In the genomic region with DNA sequence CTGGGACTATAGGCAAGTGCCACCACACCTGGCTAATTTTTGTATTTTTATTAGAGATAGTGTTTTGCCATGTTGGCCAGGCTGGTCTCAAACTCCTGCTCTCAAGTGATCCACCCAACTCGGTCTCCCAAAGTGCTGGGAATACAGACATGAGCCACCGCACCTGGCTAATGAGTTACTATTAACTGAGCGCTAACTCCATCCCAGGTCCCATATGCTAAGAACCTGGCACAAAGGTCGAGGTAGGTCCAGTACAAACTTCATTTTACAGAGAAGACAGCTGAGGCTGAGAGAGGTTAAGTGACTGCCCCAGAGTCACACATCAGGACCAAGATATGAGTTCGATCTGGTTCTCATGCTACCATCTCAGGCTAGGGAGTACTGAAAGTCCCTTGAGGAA, we compare ENCODE assay signal across 2 cellular contexts.
TF ChIP-seq lines count a peak whose summit lies in the region.

No MANE protein-coding gene starts in this region.

TF ChIP-seq in A549, 52 proteins besides CTCF, POLR2A, EP300 and RAD21:
- TF ChIP-seq CBX2 (IDR thresholded peaks at IDR 0.05; ENCODE audit: borderline replicate concordance, low read depth): no peak
- TF ChIP-seq TP53 (CRISPR knock-in tag; IDR thresholded peaks at IDR 0.05): no peak
- TF ChIP-seq CEBPB (IDR thresholded peaks at IDR 0.05): no peak
- TF ChIP-seq, protein P1, sequence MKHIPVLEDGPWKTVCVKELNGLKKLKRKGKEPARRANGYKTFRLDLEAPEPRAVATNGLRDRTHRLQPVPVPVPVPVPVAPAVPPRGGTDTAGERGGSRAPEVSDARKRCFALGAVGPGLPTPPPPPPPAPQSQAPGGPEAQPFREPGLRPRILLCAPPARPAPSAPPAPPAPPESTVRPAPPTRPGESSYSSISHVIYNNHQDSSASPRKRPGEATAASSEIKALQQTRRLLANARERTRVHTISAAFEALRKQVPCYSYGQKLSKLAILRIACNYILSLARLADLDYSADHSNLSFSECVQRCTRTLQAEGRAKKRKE (CRISPR knock-in tag; IDR thresholded peaks at IDR 0.05; ENCODE audit: low read depth): no peak
- TF ChIP-seq KDM5A (IDR thresholded peaks at IDR 0.05): no peak
- no peak for TF ChIP-seq BHLHE40 (IDR thresholded peaks at IDR 0.05; ENCODE audit: low read depth, low read length)
- TF ChIP-seq ZC3H11A (IDR thresholded peaks at IDR 0.05): no peak
- TF ChIP-seq KDM1A (IDR thresholded peaks at IDR 0.05; ENCODE audit: low read depth): no peak
- TF ChIP-seq SMC3 (IDR thresholded peaks at IDR 0.05): no peak
- no peak for TF ChIP-seq PHF8 (IDR thresholded peaks at IDR 0.05; ENCODE audit: borderline replicate concordance, low read depth)
- no peak for TF ChIP-seq POLR2AphosphoS2 (conservative IDR thresholded peaks at IDR 0.05; ENCODE audit: low read length)
- TF ChIP-seq ESRRA (IDR thresholded peaks at IDR 0.05; ENCODE audit: borderline replicate concordance, low read length): no peak
- no peak for TF ChIP-seq JUNB (IDR thresholded peaks at IDR 0.05)
- no peak for TF ChIP-seq CHD2 (IDR thresholded peaks at IDR 0.05; ENCODE audit: low read length, partially characterized antibody)
- TF ChIP-seq ZFP36 (IDR thresholded peaks at IDR 0.05; ENCODE audit: borderline replicate concordance, partially characterized antibody): no peak

TF ChIP-seq in HepG2, 621 proteins besides CTCF, POLR2A, EP300 and RAD21:
- TF ChIP-seq SRSF1 (optimal IDR thresholded peaks at IDR 0.05; ENCODE audit: low read depth, low read length) (no peak), HNF4A (CRISPR knock-in tag; IDR thresholded peaks at IDR 0.05) (peak; percentile 79), YEATS4 (CRISPR knock-in tag; IDR thresholded peaks at IDR 0.05; ENCODE audit: borderline replicate concordance) (no peak), TBX2 (CRISPR knock-in tag; IDR thresholded peaks at IDR 0.05; ENCODE audit: borderline replicate concordance) (no peak), FOXJ3 (CRISPR knock-in tag; IDR thresholded peaks at IDR 0.05; ENCODE audit: borderline replicate concordance) (no peak), DNMT1 (CRISPR knock-in tag; IDR thresholded peaks at IDR 0.05) (no peak), ZNF331 (CRISPR knock-in tag; IDR thresholded peaks at IDR 0.05) (no peak), ZNF205 (CRISPR knock-in tag; IDR thresholded peaks at IDR 0.05) (peak; percentile 99), PITX1 (CRISPR knock-in tag; IDR thresholded peaks at IDR 0.05) (no peak), ZMYM2 (CRISPR knock-in tag; IDR thresholded peaks at IDR 0.05) (0 out of 2 replicates have a peak, but pooled peaks have one; percentile 27), ZNF292 (CRISPR knock-in tag; IDR thresholded peaks at IDR 0.05; ENCODE audit: borderline replicate concordance, low read depth) (no peak), ZNF17 (CRISPR knock-in tag; IDR thresholded peaks at IDR 0.05) (no peak), ZNF510 (CRISPR knock-in tag; IDR thresholded peaks at IDR 0.05; ENCODE audit: low read depth) (no peak), NONO (IDR thresholded peaks at IDR 0.05) (no peak), NONO (CRISPR knock-in tag; conservative IDR thresholded peaks at IDR 0.05) (no peak)
- TF ChIP-seq, protein P2, sequence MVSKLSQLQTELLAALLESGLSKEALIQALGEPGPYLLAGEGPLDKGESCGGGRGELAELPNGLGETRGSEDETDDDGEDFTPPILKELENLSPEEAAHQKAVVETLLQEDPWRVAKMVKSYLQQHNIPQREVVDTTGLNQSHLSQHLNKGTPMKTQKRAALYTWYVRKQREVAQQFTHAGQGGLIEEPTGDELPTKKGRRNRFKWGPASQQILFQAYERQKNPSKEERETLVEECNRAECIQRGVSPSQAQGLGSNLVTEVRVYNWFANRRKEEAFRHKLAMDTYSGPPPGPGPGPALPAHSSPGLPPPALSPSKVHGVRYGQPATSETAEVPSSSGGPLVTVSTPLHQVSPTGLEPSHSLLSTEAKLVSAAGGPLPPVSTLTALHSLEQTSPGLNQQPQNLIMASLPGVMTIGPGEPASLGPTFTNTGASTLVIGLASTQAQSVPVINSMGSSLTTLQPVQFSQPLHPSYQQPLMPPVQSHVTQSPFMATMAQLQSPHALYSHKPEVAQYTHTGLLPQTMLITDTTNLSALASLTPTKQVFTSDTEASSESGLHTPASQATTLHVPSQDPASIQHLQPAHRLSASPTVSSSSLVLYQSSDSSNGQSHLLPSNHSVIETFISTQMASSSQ (IDR thresholded peaks at IDR 0.05; ENCODE audit: low read depth): peak; percentile 36; the same call in 1 of the 2 replicates
- TF ChIP-seq, protein P2 (CRISPR knock-in tag; IDR thresholded peaks at IDR 0.05; ENCODE audit: borderline replicate concordance): no peak
- TF ChIP-seq, protein P3, sequence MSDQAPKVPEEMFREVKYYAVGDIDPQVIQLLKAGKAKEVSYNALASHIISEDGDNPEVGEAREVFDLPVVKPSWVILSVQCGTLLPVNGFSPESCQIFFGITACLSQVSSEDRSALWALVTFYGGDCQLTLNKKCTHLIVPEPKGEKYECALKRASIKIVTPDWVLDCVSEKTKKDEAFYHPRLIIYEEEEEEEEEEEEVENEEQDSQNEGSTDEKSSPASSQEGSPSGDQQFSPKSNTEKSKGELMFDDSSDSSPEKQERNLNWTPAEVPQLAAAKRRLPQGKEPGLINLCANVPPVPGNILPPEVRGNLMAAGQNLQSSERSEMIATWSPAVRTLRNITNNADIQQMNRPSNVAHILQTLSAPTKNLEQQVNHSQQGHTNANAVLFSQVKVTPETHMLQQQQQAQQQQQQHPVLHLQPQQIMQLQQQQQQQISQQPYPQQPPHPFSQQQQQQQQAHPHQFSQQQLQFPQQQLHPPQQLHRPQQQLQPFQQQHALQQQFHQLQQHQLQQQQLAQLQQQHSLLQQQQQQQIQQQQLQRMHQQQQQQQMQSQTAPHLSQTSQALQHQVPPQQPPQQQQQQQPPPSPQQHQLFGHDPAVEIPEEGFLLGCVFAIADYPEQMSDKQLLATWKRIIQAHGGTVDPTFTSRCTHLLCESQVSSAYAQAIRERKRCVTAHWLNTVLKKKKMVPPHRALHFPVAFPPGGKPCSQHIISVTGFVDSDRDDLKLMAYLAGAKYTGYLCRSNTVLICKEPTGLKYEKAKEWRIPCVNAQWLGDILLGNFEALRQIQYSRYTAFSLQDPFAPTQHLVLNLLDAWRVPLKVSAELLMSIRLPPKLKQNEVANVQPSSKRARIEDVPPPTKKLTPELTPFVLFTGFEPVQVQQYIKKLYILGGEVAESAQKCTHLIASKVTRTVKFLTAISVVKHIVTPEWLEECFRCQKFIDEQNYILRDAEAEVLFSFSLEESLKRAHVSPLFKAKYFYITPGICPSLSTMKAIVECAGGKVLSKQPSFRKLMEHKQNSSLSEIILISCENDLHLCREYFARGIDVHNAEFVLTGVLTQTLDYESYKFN (CRISPR knock-in tag; conservative IDR thresholded peaks at IDR 0.05): peak; percentile 38
- TF ChIP-seq, protein P4, sequence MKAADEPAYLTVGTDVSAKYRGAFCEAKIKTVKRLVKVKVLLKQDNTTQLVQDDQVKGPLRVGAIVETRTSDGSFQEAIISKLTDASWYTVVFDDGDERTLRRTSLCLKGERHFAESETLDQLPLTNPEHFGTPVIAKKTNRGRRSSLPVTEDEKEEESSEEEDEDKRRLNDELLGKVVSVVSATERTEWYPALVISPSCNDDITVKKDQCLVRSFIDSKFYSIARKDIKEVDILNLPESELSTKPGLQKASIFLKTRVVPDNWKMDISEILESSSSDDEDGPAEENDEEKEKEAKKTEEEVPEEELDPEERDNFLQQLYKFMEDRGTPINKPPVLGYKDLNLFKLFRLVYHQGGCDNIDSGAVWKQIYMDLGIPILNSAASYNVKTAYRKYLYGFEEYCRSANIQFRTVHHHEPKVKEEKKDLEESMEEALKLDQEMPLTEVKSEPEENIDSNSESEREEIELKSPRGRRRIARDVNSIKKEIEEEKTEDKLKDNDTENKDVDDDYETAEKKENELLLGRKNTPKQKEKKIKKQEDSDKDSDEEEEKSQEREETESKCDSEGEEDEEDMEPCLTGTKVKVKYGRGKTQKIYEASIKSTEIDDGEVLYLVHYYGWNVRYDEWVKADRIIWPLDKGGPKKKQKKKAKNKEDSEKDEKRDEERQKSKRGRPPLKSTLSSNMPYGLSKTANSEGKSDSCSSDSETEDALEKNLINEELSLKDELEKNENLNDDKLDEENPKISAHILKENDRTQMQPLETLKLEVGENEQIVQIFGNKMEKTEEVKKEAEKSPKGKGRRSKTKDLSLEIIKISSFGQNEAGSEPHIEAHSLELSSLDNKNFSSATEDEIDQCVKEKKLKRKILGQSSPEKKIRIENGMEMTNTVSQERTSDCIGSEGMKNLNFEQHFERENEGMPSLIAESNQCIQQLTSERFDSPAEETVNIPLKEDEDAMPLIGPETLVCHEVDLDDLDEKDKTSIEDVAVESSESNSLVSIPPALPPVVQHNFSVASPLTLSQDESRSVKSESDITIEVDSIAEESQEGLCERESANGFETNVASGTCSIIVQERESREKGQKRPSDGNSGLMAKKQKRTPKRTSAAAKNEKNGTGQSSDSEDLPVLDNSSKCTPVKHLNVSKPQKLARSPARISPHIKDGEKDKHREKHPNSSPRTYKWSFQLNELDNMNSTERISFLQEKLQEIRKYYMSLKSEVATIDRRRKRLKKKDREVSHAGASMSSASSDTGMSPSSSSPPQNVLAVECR (CRISPR knock-in tag; IDR thresholded peaks at IDR 0.05; ENCODE audit: borderline replicate concordance): 0 out of 2 replicates have a peak, but pooled peaks have one; percentile 9
- TF ChIP-seq, protein P5, sequence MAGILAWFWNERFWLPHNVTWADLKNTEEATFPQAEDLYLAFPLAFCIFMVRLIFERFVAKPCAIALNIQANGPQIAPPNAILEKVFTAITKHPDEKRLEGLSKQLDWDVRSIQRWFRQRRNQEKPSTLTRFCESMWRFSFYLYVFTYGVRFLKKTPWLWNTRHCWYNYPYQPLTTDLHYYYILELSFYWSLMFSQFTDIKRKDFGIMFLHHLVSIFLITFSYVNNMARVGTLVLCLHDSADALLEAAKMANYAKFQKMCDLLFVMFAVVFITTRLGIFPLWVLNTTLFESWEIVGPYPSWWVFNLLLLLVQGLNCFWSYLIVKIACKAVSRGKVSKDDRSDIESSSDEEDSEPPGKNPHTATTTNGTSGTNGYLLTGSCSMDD (CRISPR knock-in tag; IDR thresholded peaks at IDR 0.05): no peak
